Comparison of ENCODE assay signal across 9 cellular contexts in genomic region chr11:30960387-30960992, GRCh38.
DNase-seq lines count a peak whose midpoint lies in the region; ATAC-seq and TF ChIP-seq lines count a peak whose summit lies in the region.
"Had no signal": no experiment of that assay in that cellular context is flagged by ENCODE, and none has a peak within 500 bp of the region (broad histone marks: within the 10 kb centered on the region; RNA-seq: fewer than 3 reads in every experiment).

No MANE protein-coding gene starts in this region.

- intact Hi-C loops in right lobe of liver (cut with DNase I), result no loop called here

- H3K27ac ChIP-seq in WERI-Rb-1 (no peak overlapping the region), right lobe of liver (no peak overlapping the region)
- no peak overlapping the region for H3K27ac ChIP-seq in CD8-positive, alpha-beta memory T cell (ENCODE audit: low read depth, low read length)

- no peaks in the 10 kb centered on the region for H3K27me3 ChIP-seq in WERI-Rb-1 (ENCODE audit: insufficient read depth, low read depth, severe bottlenecking)
- H3K27me3 ChIP-seq in right lobe of liver, result no peaks in the 10 kb centered on the region
- H3K27me3 ChIP-seq in CD8-positive, alpha-beta memory T cell (ENCODE audit: insufficient read depth, low read length, poor library complexity, severe bottlenecking), result no peaks in the 10 kb centered on the region

- H3K9me3 ChIP-seq in WERI-Rb-1 (ENCODE audit: severe bottlenecking), result no peaks in the 10 kb centered on the region
- no peaks in the 10 kb centered on the region for H3K9me3 ChIP-seq in right lobe of liver
- H3K9me3 ChIP-seq in CD8-positive, alpha-beta memory T cell (ENCODE audit: low read length), result peaks cover 5% of the 10 kb centered on the region

- TF ChIP-seq CTCF in GM10248 (IDR thresholded peaks at IDR 0.05; ENCODE audit: control extremely low read depth, extremely low read depth, low read depth, missing control alignments), result peak; percentile 22
- TF ChIP-seq CTCF in WERI-Rb-1 (IDR thresholded peaks at IDR 0.05; ENCODE audit: low read depth, low read length), result peak; percentile 74
- TF ChIP-seq CTCF in right lobe of liver (IDR thresholded peaks at IDR 0.05), result peak; percentile 60 to 87 (median 69)

- H3K36me3 ChIP-seq in WERI-Rb-1, result no peaks in the 10 kb centered on the region
- no peaks in the 10 kb centered on the region for H3K36me3 ChIP-seq in right lobe of liver
- H3K36me3 ChIP-seq in CD8-positive, alpha-beta memory T cell (ENCODE audit: insufficient read depth, low read length), result no peaks in the 10 kb centered on the region

- CTCF ChIA-PET in GM10248 (lab: Yijun Ruan, JAX), result interaction anchor here (1.0 to 1.3 kb wide), 3 partner anchors 18 to 1215 kb away, joined by 3 to 6 read pairs (median 3); no protein-coding TSS in a partner anchor
- CTCF ChIA-PET in CD8-positive, alpha-beta memory T cell (lab: Charles Lee), result no interaction called here

- H3K4me3 Mint-ChIP-seq in CD8-positive, alpha-beta memory T cell, result no peak overlapping the region
- H3K4me3 Mint-ChIP-seq: memory B cell had no signal

- POLR2A ChIA-PET in GM10248 (lab: Yijun Ruan, JAX), result no interaction called here
- POLR2A ChIA-PET in CD8-positive, alpha-beta memory T cell (lab: Charles Lee), result no interaction called here

- H3K9me3 Mint-ChIP-seq in CD8-positive, alpha-beta memory T cell, result peaks cover 0 to 4% (median 0%) of the 10 kb centered on the region in 5 donors

- no peak for DNase-seq in GM10248 (ENCODE audit: extremely low spot score)
- DNase-seq in NCI-H1092 treated with DMSO at 0.1 percent for 48 hours (lab: John Stamatoyannopoulos, UW), result peak; percentile 39
- peak; percentile 11 for DNase-seq in WERI-Rb-1
- no peak for DNase-seq in right lobe of liver
- DNase-seq in amniotic stem cell (lab: John Stamatoyannopoulos, UW), result no peak
- no peak for DNase-seq in GOT3 (lab: John Stamatoyannopoulos, UW)
- DNase-seq in CD8-positive, alpha-beta memory T cell, result no peak

- H3K4me1 ChIP-seq in right lobe of liver, result no peaks in the 10 kb centered on the region
- no peaks in the 10 kb centered on the region for H3K4me1 ChIP-seq in CD8-positive, alpha-beta memory T cell (ENCODE audit: insufficient read depth, low read length)

- H3K4me3 ChIP-seq in WERI-Rb-1 (ENCODE audit: low read depth, low read length) (no peak overlapping the region), right lobe of liver (no peak overlapping the region)
- H3K4me3 ChIP-seq in CD8-positive, alpha-beta memory T cell (ENCODE audit: low read length), result no peak overlapping the region

- peaks cover 0 to 2% of the 10 kb centered on the region in 2 donors for H3K27me3 Mint-ChIP-seq in CD8-positive, alpha-beta memory T cell
- H3K27me3 Mint-ChIP-seq: memory B cell had no signal

- ATAC-seq in right lobe of liver (peak; percentile 86 to 93 (median 88)), HG03457 (IDR thresholded peaks at IDR 0.05; ENCODE audit: unreplicated experiment) (no peak)

- TF ChIP-seq POLR2A in right lobe of liver (IDR thresholded peaks at IDR 0.05), result no peak

- no peak overlapping the region for H3K27ac Mint-ChIP-seq in CD8-positive, alpha-beta memory T cell
- H3K27ac Mint-ChIP-seq: memory B cell had no signal

- H3K4me1 Mint-ChIP-seq in CD8-positive, alpha-beta memory T cell, result no peaks in the 10 kb centered on the region
- H3K4me1 Mint-ChIP-seq: memory B cell had no signal

- WGBS in right lobe of liver (ENCODE audit: insufficient coverage, low coverage, low lambda C conversion rate, missing lambda C conversion rate), result 7% methylated on average over 2 of the region's 2 CpGs

- H3K36me3 Mint-ChIP-seq in CD8-positive, alpha-beta memory T cell, result no peaks in the 10 kb centered on the region
- H3K36me3 Mint-ChIP-seq: memory B cell had no signal

Comparison
In these comparisons a context has a peak if more than half of its experiments do, and no peak if none do; other contexts are left out.
1. DNase-seq: peak in NCI-H1092 treated with DMSO at 0.1 percent for 48 hours (single experiment) and WERI-Rb-1 (single experiment); none in GM10248 (single experiment), right lobe of liver (0 of 3), amniotic stem cell (single experiment), GOT3 (single experiment) and CD8-positive, alpha-beta memory T cell (0 of 5).
2. CTCF ChIP-seq: peak in every context shown above with its lines; median percentile 74 in WERI-Rb-1; 69 in right lobe of liver; 22 in GM10248.